In genomic region chr15:42084465-42085235, GRCh38 we compare ENCODE assay signal across 8 cellular contexts. TPM values are rescaled to one million over a fixed set of nuclear protein-coding genes. Genes with fewer than 3 reads are reported as not detected.
DNase-seq lines count a peak whose midpoint lies in the region; ATAC-seq, FAIRE-seq and TF ChIP-seq lines count a peak whose summit lies in the region.

No MANE protein-coding gene starts in this region.

- H4K20me1 ChIP-seq in OCI-LY1 (ENCODE audit: insufficient read depth, low read length), result no peaks in the 10 kb centered on the region

- peak; percentile 86 for TF ChIP-seq CTCF in OCI-LY1 (IDR thresholded peaks at IDR 0.05; ENCODE audit: low read length)
- peak; percentile 91 to 94 (median 93) for TF ChIP-seq CTCF in nephron (IDR thresholded peaks at IDR 0.05; ENCODE audit: unreplicated experiment in 3 of 3)
- peak; percentile 83 to 93 for TF ChIP-seq CTCF in tibial artery (IDR thresholded peaks at IDR 0.05)

- no peaks in the 10 kb centered on the region for H3K36me3 ChIP-seq in OCI-LY1 (ENCODE audit: insufficient read depth, low read length)
- no peaks in the 10 kb centered on the region for H3K36me3 ChIP-seq in tibial artery

- H3K9ac ChIP-seq in OCI-LY1 (ENCODE audit: low read length), result no peak overlapping the region

- H2AFZ ChIP-seq in OCI-LY1 (ENCODE audit: low read length), result no peak overlapping the region

- H3K4me3 Mint-ChIP-seq in activated T-cell treated with anti-CD3 and anti-CD28 coated beads, Interleukin-2, amount 50 U/mL, for 4 hours, result no peak overlapping the region
- no peak overlapping the region for H3K4me3 Mint-ChIP-seq in nephron

- DNase-seq in ACHN (peak; percentile 45), GM12891 (ENCODE audit: insufficient read length, low spot score) (peak; percentile 65), fibroblast of peridontal ligament (ENCODE audit: extremely low read depth) (peak; percentile 41), tibial artery (peak in 1 of 2 donors; percentile 71)
- peak; percentile 25 for DNase-seq in activated T-cell treated with anti-CD3 and anti-CD28 coated beads, Interleukin-2, amount 50 U/mL, for 4 hours

- H3K27me3 Mint-ChIP-seq in activated T-cell treated with anti-CD3 and anti-CD28 coated beads, Interleukin-2, amount 50 U/mL, for 4 hours (ENCODE audit: low read depth), result peaks cover 11% of the 10 kb centered on the region
- H3K27me3 Mint-ChIP-seq in nephron (ENCODE audit: low read depth), result peaks cover 36% of the 10 kb centered on the region

- H3K4me3 ChIP-seq in OCI-LY1 (ENCODE audit: low read depth, low read length, poor library complexity, severe bottlenecking), result no peak overlapping the region
- H3K4me3 ChIP-seq in tibial artery, result no peak overlapping the region

- peaks cover 7% of the 10 kb centered on the region for H3K4me1 Mint-ChIP-seq in activated T-cell treated with anti-CD3 and anti-CD28 coated beads, Interleukin-2, amount 50 U/mL, for 4 hours (ENCODE audit: low read depth)
- H3K4me1 Mint-ChIP-seq in nephron, result peaks cover 6% of the 10 kb centered on the region

- H3K9me2 ChIP-seq in OCI-LY1 (ENCODE audit: low read depth, low read length), result no peaks in the 10 kb centered on the region

- H3K4me1 ChIP-seq in OCI-LY1 (ENCODE audit: insufficient read depth, low read length, severe bottlenecking), result no peaks in the 10 kb centered on the region
- H3K4me1 ChIP-seq in tibial artery, result peaks cover 0 to 4% (median 0%) of the 10 kb centered on the region in 4 donors

- H3K9me3 ChIP-seq in OCI-LY1 (ENCODE audit: low read length), result no peaks in the 10 kb centered on the region
- H3K9me3 ChIP-seq in tibial artery, result no peaks in the 10 kb centered on the region

- ATAC-seq in activated T-cell treated with anti-CD3 and anti-CD28 coated beads, Interleukin-2, amount 50 U/mL, for 4 hours, result peak; percentile 69 to 76
- no peak for ATAC-seq in HG02884 (IDR thresholded peaks at IDR 0.05; ENCODE audit: unreplicated experiment)

- H3K9me3 Mint-ChIP-seq in activated T-cell treated with anti-CD3 and anti-CD28 coated beads, Interleukin-2, amount 50 U/mL, for 4 hours, result no peaks in the 10 kb centered on the region
- H3K9me3 Mint-ChIP-seq in nephron, result no peaks in the 10 kb centered on the region

- no peaks in the 10 kb centered on the region for H3F3A ChIP-seq in OCI-LY1 (ENCODE audit: insufficient read depth, low read length)

- no peak overlapping the region for H3K27ac ChIP-seq in OCI-LY1 (ENCODE audit: low read depth, low read length, poor library complexity, severe bottlenecking)
- no peak overlapping the region for H3K27ac ChIP-seq in tibial artery

- H3K4me2 ChIP-seq in OCI-LY1 (ENCODE audit: low read length), result no peak overlapping the region

- no peak overlapping the region for H3K27ac Mint-ChIP-seq in nephron

- H3K36me3 Mint-ChIP-seq in activated T-cell treated with anti-CD3 and anti-CD28 coated beads, Interleukin-2, amount 50 U/mL, for 4 hours (ENCODE audit: insufficient read depth), result no peaks in the 10 kb centered on the region
- H3K36me3 Mint-ChIP-seq in nephron (ENCODE audit: low read depth), result no peaks in the 10 kb centered on the region

- in situ Hi-C loops in ACHN (cut with HindIII; ENCODE audit: low pct_ligation_motif_present, low pct_unique_long_range_greater_than_20kb, low sequenced_read_pairs), result no loop called here

- no peak for TF ChIP-seq POLR2A in GM12891 (IDR thresholded peaks at IDR 0.05; ENCODE audit: low read depth, low read length)

- H3K27me3 ChIP-seq in OCI-LY1 (ENCODE audit: insufficient read depth, low read length) (no peaks in the 10 kb centered on the region), tibial artery (peaks cover 0 to 65% of the 10 kb centered on the region in 2 donors)

- intact Hi-C loops in tibial artery (cut with DNase I; ENCODE audit: low total_unique reads), result loop anchor here (2.0 kb wide), 1 partner anchor 94 kb away; no protein-coding TSS in a partner anchor

- no peaks in the 10 kb centered on the region for H3K79me2 ChIP-seq in OCI-LY1 (ENCODE audit: insufficient read depth, low read length)

- peak; percentile 92 for FAIRE-seq in GM12891 (lab: Jason Lieb, UNC)

TF ChIP-seq in GM12891, 5 proteins besides CTCF, POLR2A, EP300 and RAD21:
- no peak for TF ChIP-seq TAF1 (IDR thresholded peaks at IDR 0.05; ENCODE audit: low read depth, low read length)
- no peak for TF ChIP-seq PAX5 (IDR thresholded peaks at IDR 0.05; ENCODE audit: insufficient read depth, low read length, severe bottlenecking)
- no peak for TF ChIP-seq POLR2AphosphoS5 (IDR thresholded peaks at IDR 0.05; ENCODE audit: low read depth, low read length)
- no peak for TF ChIP-seq POU2F2 (IDR thresholded peaks at IDR 0.05; ENCODE audit: low read depth, low read length)
TF ChIP-seq in GM12891: peak in this region for 0.

RNA-seq across cellular contexts. Expression of gene PLA2G4D, which starts 9.7 kb away (rescaled TPM):
- not detected for polyA plus RNA-seq in GM12891 (2012; ENCODE audit: low read depth, missing spikeins)
- total RNA-seq in activated T-cell treated with anti-CD3 and anti-CD28 coated beads, Interleukin-2, amount 50 U/mL, for 4 hours, result not detected
